Comparison of ENCODE assay signal across 1 cellular context in genomic region chr11:5279678-5280077, GRCh38.
TF ChIP-seq lines count a peak whose summit lies in the region.

No MANE protein-coding gene starts in this region.

TF ChIP-seq in HCT116, 20 proteins besides CTCF, POLR2A, EP300 and RAD21 (continued from another document):
- no peak for TF ChIP-seq REST (IDR thresholded peaks at IDR 0.05; ENCODE audit: low read depth)
- TF ChIP-seq, protein P1, sequence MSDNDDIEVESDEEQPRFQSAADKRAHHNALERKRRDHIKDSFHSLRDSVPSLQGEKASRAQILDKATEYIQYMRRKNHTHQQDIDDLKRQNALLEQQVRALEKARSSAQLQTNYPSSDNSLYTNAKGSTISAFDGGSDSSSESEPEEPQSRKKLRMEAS (IDR thresholded peaks at IDR 0.05), result no peak
- TF ChIP-seq SRF (IDR thresholded peaks at IDR 0.05; ENCODE audit: low read depth), result no peak
- TF ChIP-seq, protein P2, sequence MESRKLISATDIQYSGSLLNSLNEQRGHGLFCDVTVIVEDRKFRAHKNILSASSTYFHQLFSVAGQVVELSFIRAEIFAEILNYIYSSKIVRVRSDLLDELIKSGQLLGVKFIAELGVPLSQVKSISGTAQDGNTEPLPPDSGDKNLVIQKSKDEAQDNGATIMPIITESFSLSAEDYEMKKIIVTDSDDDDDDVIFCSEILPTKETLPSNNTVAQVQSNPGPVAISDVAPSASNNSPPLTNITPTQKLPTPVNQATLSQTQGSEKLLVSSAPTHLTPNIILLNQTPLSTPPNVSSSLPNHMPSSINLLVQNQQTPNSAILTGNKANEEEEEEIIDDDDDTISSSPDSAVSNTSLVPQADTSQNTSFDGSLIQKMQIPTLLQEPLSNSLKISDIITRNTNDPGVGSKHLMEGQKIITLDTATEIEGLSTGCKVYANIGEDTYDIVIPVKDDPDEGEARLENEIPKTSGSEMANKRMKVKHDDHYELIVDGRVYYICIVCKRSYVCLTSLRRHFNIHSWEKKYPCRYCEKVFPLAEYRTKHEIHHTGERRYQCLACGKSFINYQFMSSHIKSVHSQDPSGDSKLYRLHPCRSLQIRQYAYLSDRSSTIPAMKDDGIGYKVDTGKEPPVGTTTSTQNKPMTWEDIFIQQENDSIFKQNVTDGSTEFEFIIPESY (IDR thresholded peaks at IDR 0.05; ENCODE audit: extremely low read depth, insufficient replicate concordance, low read length), result no peak
- TF ChIP-seq ZNF274 (IDR thresholded peaks at IDR 0.05; ENCODE audit: low read depth, low read length), result no peak
- TF ChIP-seq CBX3 (IDR thresholded peaks at IDR 0.05; ENCODE audit: low read depth), result no peak
- no peak for TF ChIP-seq EZH2 (IDR thresholded peaks at IDR 0.05)
- no peak for TF ChIP-seq FOSL1 (IDR thresholded peaks at IDR 0.05; ENCODE audit: low read depth)
